Comparison of ENCODE assay signal across 13 cellular contexts in genomic region chr6:11637266-11637665, GRCh38.
DNase-seq lines count a peak whose midpoint lies in the region; TF ChIP-seq lines count a peak whose summit lies in the region.
"Had no signal": no experiment of that assay in that cellular context is flagged by ENCODE, and none has a peak within 500 bp of the region (broad histone marks: within the 10 kb centered on the region; RNA-seq: fewer than 3 reads in every experiment).

No MANE protein-coding gene starts in this region.

- H3K36me3 ChIP-seq in endodermal cell (ENCODE audit: control insufficient read depth, insufficient read depth, low read length) (no peaks in the 10 kb centered on the region), osteoblast (ENCODE audit: insufficient read depth, low read length) (no peaks in the 10 kb centered on the region), MM.1S (replicated peaks; ENCODE audit: insufficient read depth, low read length) (no peaks in the 10 kb centered on the region)
- H3K36me3 ChIP-seq: BLaER1 had no signal

- peaks cover 8% of the 10 kb centered on the region for H3K9me3 Mint-ChIP-seq in endodermal cell

- H3K9ac ChIP-seq in endodermal cell (ENCODE audit: extremely low read depth, low read length, poor library complexity, severe bottlenecking) (no peak overlapping the region), MM.1S (ENCODE audit: low read length) (no peak overlapping the region)
- H3K9ac ChIP-seq: BLaER1 had no signal

- H3K27me3 ChIP-seq in endodermal cell (ENCODE audit: control insufficient read depth, insufficient read depth, low read length, poor library complexity, severe bottlenecking) = no peaks in the 10 kb centered on the region
- no peaks in the 10 kb centered on the region for H3K27me3 ChIP-seq in osteoblast (ENCODE audit: insufficient read depth, low read length)
- no peaks in the 10 kb centered on the region for H3K27me3 ChIP-seq in MM.1S (replicated peaks; ENCODE audit: insufficient read depth, low read length)
- H3K27me3 ChIP-seq: BLaER1 had no signal

- H2AFZ ChIP-seq in osteoblast (ENCODE audit: low read length) (no peak overlapping the region), MM.1S (ENCODE audit: low read length) (no peak overlapping the region)

- H3K79me2 ChIP-seq in osteoblast (ENCODE audit: insufficient read depth, low read length) (no peaks in the 10 kb centered on the region), MM.1S (ENCODE audit: low read length) (no peaks in the 10 kb centered on the region)

- H3K36me3 Mint-ChIP-seq in endodermal cell (ENCODE audit: low read depth) = no peaks in the 10 kb centered on the region

- 93% methylated on average over 2 of the region's 2 CpGs; no CpG with 5 or more reads in 1 of the 2 experiments for WGBS in endodermal cell (ENCODE audit: insufficient coverage in 1 of 2, insufficient read length in 1 of 2), 2 experiments

- no peak overlapping the region for H3K4me3 Mint-ChIP-seq in endodermal cell

- no peaks in the 10 kb centered on the region for H3F3A ChIP-seq in MM.1S (ENCODE audit: insufficient read depth, low read length)

- H3K9me2 ChIP-seq in MM.1S (replicated peaks; ENCODE audit: insufficient read depth, low read length) = no peaks in the 10 kb centered on the region

- POLR2A ChIA-PET in RWPE1 (lab: Yijun Ruan, JAX; ENCODE audit: low non-redundant PET) = no interaction called here

- H3K4me1 ChIP-seq in endodermal cell (ENCODE audit: control insufficient read depth, insufficient read depth, low read length) (no peaks in the 10 kb centered on the region), osteoblast (ENCODE audit: insufficient read depth, low read length) (peaks cover 6% of the 10 kb centered on the region), MM.1S (ENCODE audit: low read length) (no peaks in the 10 kb centered on the region)

- H3K4me3 ChIP-seq in endodermal cell (ENCODE audit: low read length) (no peak overlapping the region), osteoblast (ENCODE audit: insufficient read depth, low read length) (no peak overlapping the region), MM.1S (ENCODE audit: low read length) (no peak overlapping the region)
- H3K4me3 ChIP-seq: BLaER1 had no signal

- TF ChIP-seq CTCF in endodermal cell (conservative IDR thresholded peaks at IDR 0.05) (no peak), osteoblast (IDR thresholded peaks at IDR 0.05; ENCODE audit: extremely low read depth, low read depth, low read length) (no peak), RWPE1 (conservative IDR thresholded peaks at IDR 0.05; ENCODE audit: low read depth) (no peak), MM.1S (IDR thresholded peaks at IDR 0.05; ENCODE audit: low read length) (no peak)

- peak overlapping the region; percentile 20 for H3K27ac Mint-ChIP-seq in endodermal cell

- H3K9me3 ChIP-seq in endodermal cell (ENCODE audit: control insufficient read depth, low read length) = no peaks in the 10 kb centered on the region
- H3K9me3 ChIP-seq in osteoblast (ENCODE audit: low read depth, low read length) = no peaks in the 10 kb centered on the region
- H3K9me3 ChIP-seq in MM.1S (replicated peaks; ENCODE audit: insufficient read depth, low read length) = no peaks in the 10 kb centered on the region
- H3K9me3 ChIP-seq: BLaER1 had no signal

- no peaks in the 10 kb centered on the region for H3K27me3 Mint-ChIP-seq in endodermal cell (ENCODE audit: insufficient read depth)

- H4K20me1 ChIP-seq in osteoblast (ENCODE audit: insufficient read depth, low read length) (no peaks in the 10 kb centered on the region), MM.1S (ENCODE audit: insufficient read depth, low read length) (no peaks in the 10 kb centered on the region)
- H4K20me1 ChIP-seq: BLaER1 had no signal

- H3K27ac ChIP-seq in endodermal cell (ENCODE audit: low read depth, low read length) = no peak overlapping the region
- no peak overlapping the region for H3K27ac ChIP-seq in osteoblast (ENCODE audit: low read depth, low read length)
- H3K27ac ChIP-seq in RWPE1 = no peak overlapping the region
- H3K27ac ChIP-seq in MM.1S (ENCODE audit: low read length) = no peak overlapping the region
- H3K27ac ChIP-seq: BLaER1 had no signal

- H3K4me2 ChIP-seq in osteoblast (ENCODE audit: insufficient read depth, low read length) (peak overlapping the region; percentile 30), MM.1S (ENCODE audit: low read depth, low read length) (no peak overlapping the region)
- H3K4me2 ChIP-seq: BLaER1 had no signal

- H3K4me1 Mint-ChIP-seq in endodermal cell = peaks cover 7% of the 10 kb centered on the region

- CTCF ChIA-PET in RWPE1 (lab: Yijun Ruan, JAX) = no interaction called here

- DNase-seq in NCI-H2029 treated with DMSO at 0.1 percent for 48 hours (lab: John Stamatoyannopoulos, UW) (peak; percentile 38), endodermal cell (no peak), osteoblast (ENCODE audit: insufficient read length, low spot score, missing footprints) (no peak), NCI-H82 (lab: John Stamatoyannopoulos, UW) (no peak), RWPE1 (ENCODE audit: low spot score) (no peak), MM.1S (no peak), D341Med (ENCODE audit: low spot score) (no peak)
- DNase-seq: DMS153, Kasumi-1, NCI-H1436, NCI-H2081 treated with DMSO at 0.1 percent for 48 hours, NCI-H524 had no signal
